15 cellular contexts compared by ENCODE assay signal in the genomic region with DNA sequence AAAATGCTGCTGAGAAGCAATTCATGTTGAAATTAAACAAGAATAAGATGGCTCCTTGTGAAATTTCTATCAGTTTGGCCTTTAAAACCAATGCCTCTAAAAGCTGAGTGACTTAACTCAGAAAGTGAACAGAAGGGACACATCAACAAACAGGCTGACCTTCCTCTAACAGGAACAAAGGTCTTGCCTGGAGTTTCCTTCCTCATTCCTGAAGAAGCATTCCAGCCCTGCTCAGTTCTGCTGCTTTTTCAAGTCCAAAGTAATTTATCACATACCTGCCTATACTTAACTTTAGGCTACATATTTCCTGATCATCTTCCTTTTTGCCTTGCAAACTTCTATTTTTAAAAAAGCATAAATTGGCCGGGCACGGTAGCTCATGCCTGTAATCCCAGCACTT.
"Had no signal": no experiment of that assay in that cellular context is flagged by ENCODE, and none has a peak within 500 bp of the region (broad histone marks: within the 10 kb centered on the region; RNA-seq: fewer than 3 reads in every experiment).

No MANE protein-coding gene starts in this region.

- H3K36me3 Mint-ChIP-seq: activated naive CD4-positive, alpha-beta T cell treated with anti-CD3 and anti-CD28 coated beads, Interleukin-2, amount 50 U/mL, for 72 hours; stimulated activated effector memory CD8-positive, alpha-beta T cell treated with anti-CD3 and anti-CD28 coated beads, Interleukin-12 subunit alpha, Interleukin-12 subunit beta, amount 100 ng/mL, for 72 hours had no signal

- H3K4me3 ChIP-seq: tibial artery had no signal

- H3K9ac ChIP-seq: parathyroid adenoma, SK-N-SH had no signal

- H3K4me1 ChIP-seq: parathyroid adenoma, tibial artery had no signal

- H3K9me3 Mint-ChIP-seq: effector memory CD8-positive, alpha-beta T cell; stimulated activated effector memory CD8-positive, alpha-beta T cell treated with anti-CD3 and anti-CD28 coated beads, Interleukin-12 subunit alpha, Interleukin-12 subunit beta, amount 100 ng/mL, for 72 hours had no signal

- H3K4me1 Mint-ChIP-seq: stimulated activated effector memory CD8-positive, alpha-beta T cell treated with anti-CD3 and anti-CD28 coated beads, Interleukin-12 subunit alpha, Interleukin-12 subunit beta, amount 100 ng/mL, for 72 hours had no signal

- H3K27me3 ChIP-seq: brain microvascular endothelial cell, tibial artery had no signal

- H3K4me3 Mint-ChIP-seq: effector memory CD8-positive, alpha-beta T cell; memory B cell; stimulated activated effector memory CD8-positive, alpha-beta T cell treated with anti-CD3 and anti-CD28 coated beads, Interleukin-12 subunit alpha, Interleukin-12 subunit beta, amount 100 ng/mL, for 72 hours had no signal

- H3K4me2 ChIP-seq: SK-N-SH had no signal

- DNase-seq: activated effector memory CD4-positive, alpha-beta T cell treated with anti-CD3 and anti-CD28 coated beads, Interleukin-2, amount 50 U/mL, for 16 hours; activated T-cell treated with anti-CD3 and anti-CD28 coated beads, Interleukin-2, amount 50 U/mL, for 1 hour; amniotic stem cell; brain microvascular endothelial cell; effector memory CD8-positive, alpha-beta T cell; erythroblast; hippocampal formation; left cardiac atrium; SK-N-SH; tibial artery had no signal

- H3K79me2 ChIP-seq: parathyroid adenoma had no signal

- ATAC-seq: activated CD4-positive, CD25-positive, alpha-beta regulatory T cell treated with anti-CD3 and anti-CD28 coated beads, Interleukin-2, amount 50 U/mL, for 24 hours; activated naive CD4-positive, alpha-beta T cell treated with anti-CD3 and anti-CD28 coated beads, Interleukin-2, amount 50 U/mL, for 72 hours; effector memory CD8-positive, alpha-beta T cell; left cardiac atrium; stimulated activated effector memory CD8-positive, alpha-beta T cell treated with anti-CD3 and anti-CD28 coated beads, Interleukin-12 subunit alpha, Interleukin-12 subunit beta, amount 100 ng/mL, for 72 hours had no signal

- H3K27ac ChIP-seq: brain microvascular endothelial cell, parathyroid adenoma, tibial artery had no signal

- H3K27ac Mint-ChIP-seq: activated naive CD4-positive, alpha-beta T cell treated with anti-CD3 and anti-CD28 coated beads, Interleukin-2, amount 50 U/mL, for 72 hours; effector memory CD8-positive, alpha-beta T cell; memory B cell; stimulated activated effector memory CD8-positive, alpha-beta T cell treated with anti-CD3 and anti-CD28 coated beads, Interleukin-12 subunit alpha, Interleukin-12 subunit beta, amount 100 ng/mL, for 72 hours had no signal

- H2AFZ ChIP-seq: parathyroid adenoma had no signal

- H3K9me3 ChIP-seq: SK-N-SH, tibial artery had no signal

- H3K36me3 ChIP-seq: brain microvascular endothelial cell, tibial artery had no signal
